Comparison of ENCODE assay signal across 8 cellular contexts in genomic region chr5:172770675-172771438, GRCh38. TPM values are rescaled to one million over a fixed set of nuclear protein-coding genes. Genes with fewer than 3 reads are reported as not detected.
A peak's percentile ranks its signal among the peaks of the same experiment; 100 is the strongest.
DNase-seq lines count a peak whose midpoint lies in the region; ATAC-seq and TF ChIP-seq lines count a peak whose summit lies in the region.

TSS of gene DUSP1 (minus strand) at chr5:172771195. CDS start at chr5:172770952, 243 bp downstream.

- H3K9ac ChIP-seq in iPS-20b (ENCODE audit: low read depth, low read length), result peak within 1 kb of the TSS; percentile 92

- peak within 1 kb of the TSS; percentile 87 for H3K4me3 ChIP-seq in WERI-Rb-1 (ENCODE audit: low read depth, low read length)
- H3K4me3 ChIP-seq in breast epithelium, result peak within 1 kb of the TSS; percentile 93 to 97 (median 94)
- H3K4me3 ChIP-seq in iPS-20b (ENCODE audit: low read length), result peak within 1 kb of the TSS; percentile 84
- peak within 1 kb of the TSS; percentile 74 to 93 (median 88) for H3K4me3 ChIP-seq in skin epidermis

- TF ChIP-seq POLR2A in breast epithelium (IDR thresholded peaks at IDR 0.05), result peak; percentile 100

- DNase-seq in ACHN, result peak; percentile 95
- DNase-seq in NCI-H2171 (lab: John Stamatoyannopoulos, UW), result peak; percentile 88
- peak; percentile 98 for DNase-seq in WERI-Rb-1
- peak; percentile 99 for DNase-seq in breast epithelium (ENCODE audit: low spot score in 2 of 2)

- H3K36me3 ChIP-seq in WERI-Rb-1, result peaks cover 26% of the 10 kb centered on the region
- H3K36me3 ChIP-seq in breast epithelium, result no peaks in the 10 kb centered on the region
- peaks cover 23% of the 10 kb centered on the region for H3K36me3 ChIP-seq in iPS-20b (ENCODE audit: insufficient read depth, low read depth, low read length)

- H3K27ac ChIP-seq in WERI-Rb-1 (peak within 1 kb of the TSS; percentile 97), breast epithelium (peak within 1 kb of the TSS; percentile 98 to 100), iPS-20b (ENCODE audit: low read length) (peak within 1 kb of the TSS; percentile 61), skin epidermis (peak within 1 kb of the TSS; percentile 91 to 100 (median 100))

- no peaks in the 10 kb centered on the region for H3K9me3 ChIP-seq in WERI-Rb-1 (ENCODE audit: severe bottlenecking)
- no peaks in the 10 kb centered on the region for H3K9me3 ChIP-seq in breast epithelium
- H3K9me3 ChIP-seq in iPS-20b (ENCODE audit: insufficient read depth, low read depth, low read length), result no peaks in the 10 kb centered on the region

- ATAC-seq in GM18867 (IDR thresholded peaks at IDR 0.05; ENCODE audit: unreplicated experiment) (peak; percentile 53), HG03097 (IDR thresholded peaks at IDR 0.05; ENCODE audit: low FRiP score, unreplicated experiment) (peak; percentile 43)

- intact Hi-C loops in breast epithelium (cut with DNase I; ENCODE audit: low total_unique reads), result loop anchor here (10.0 kb wide), 2 partner anchors 94 to 134 kb away; no protein-coding TSS in a partner anchor

- H3K4me1 ChIP-seq in breast epithelium, result peaks cover 0 to 2% of the 10 kb centered on the region in 2 donors
- H3K4me1 ChIP-seq in iPS-20b (ENCODE audit: insufficient read depth, low read length), result peaks cover 15% of the 10 kb centered on the region

- in situ Hi-C loops in ACHN (cut with HindIII; ENCODE audit: low pct_ligation_motif_present, low pct_unique_long_range_greater_than_20kb, low sequenced_read_pairs), result no loop called here

- TF ChIP-seq CTCF in WERI-Rb-1 (IDR thresholded peaks at IDR 0.05; ENCODE audit: low read depth, low read length), result peak; percentile 73
- peak; percentile 43 to 52 (median 47) for TF ChIP-seq CTCF in breast epithelium (IDR thresholded peaks at IDR 0.05)

- H3K27me3 ChIP-seq in WERI-Rb-1 (ENCODE audit: insufficient read depth, low read depth, severe bottlenecking) (no peaks in the 10 kb centered on the region), breast epithelium (no peaks in the 10 kb centered on the region), iPS-20b (ENCODE audit: insufficient read depth, low read length) (peaks cover 47% of the 10 kb centered on the region)

RNA-seq across cellular contexts. Expression of gene DUSP1, which starts in this region (rescaled TPM):
- 1,000 to 10,000 TPM in 2 of 3 donors, 100 to 1,000 TPM in 1; 752 to 1,562 (median 1,015) TPM for total RNA-seq in breast epithelium

Comparison
In these comparisons a context has a peak if more than half of its experiments do, and no peak if none do; other contexts are left out.
1. Peak in every context shown above with its lines: DNase-seq, ATAC-seq, H3K4me3 ChIP-seq and H3K27ac ChIP-seq.